Comparison of ENCODE assay signal across 8 cellular contexts in the genomic region with DNA sequence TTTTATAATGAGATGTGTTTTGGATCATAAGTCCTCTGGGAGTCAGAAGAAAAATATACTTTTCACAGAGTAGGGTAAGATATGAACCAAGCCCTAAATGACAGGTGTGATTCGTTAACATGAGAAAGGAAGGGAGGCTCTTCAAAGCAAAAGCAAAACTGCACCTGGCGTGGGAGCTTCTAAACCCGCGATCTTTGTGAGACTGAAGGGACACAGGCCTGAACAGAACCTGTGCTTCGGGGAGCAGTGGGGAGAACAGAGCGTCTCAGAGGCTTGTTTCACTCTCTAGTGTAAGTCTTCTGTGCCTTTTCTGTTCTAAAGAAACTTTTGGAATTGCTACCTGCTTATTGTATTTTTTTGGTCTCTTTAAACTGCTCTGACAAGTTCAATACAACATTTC. TPM values are rescaled to one million over a fixed set of nuclear protein-coding genes. Genes with fewer than 3 reads are reported as not detected.
A peak's percentile ranks its signal among the peaks of the same experiment; 100 is the strongest.
DNase-seq lines count a peak whose midpoint lies in the region; ATAC-seq, FAIRE-seq and TF ChIP-seq lines count a peak whose summit lies in the region.

No MANE protein-coding gene starts in this region.

- H3K27ac Mint-ChIP-seq in activated CD8-positive, alpha-beta memory T cell treated with anti-CD3 and anti-CD28 coated beads, Interleukin-2, amount 10 ng/mL, durations not matched to agents 7 days and 5 days, result peak overlapping the region; percentile 75

- no peak for FAIRE-seq in RCC 7860 (lab: Jason Lieb, UNC)

- peaks cover 5% of the 10 kb centered on the region for H3K4me1 Mint-ChIP-seq in activated CD8-positive, alpha-beta memory T cell treated with anti-CD3 and anti-CD28 coated beads, Interleukin-2, amount 10 ng/mL, durations not matched to agents 7 days and 5 days

- no peaks in the 10 kb centered on the region for H3K36me3 Mint-ChIP-seq in activated CD8-positive, alpha-beta memory T cell treated with anti-CD3 and anti-CD28 coated beads, Interleukin-2, amount 10 ng/mL, durations not matched to agents 7 days and 5 days

- H3K9me3 Mint-ChIP-seq in activated CD8-positive, alpha-beta memory T cell treated with anti-CD3 and anti-CD28 coated beads, Interleukin-2, amount 10 ng/mL, durations not matched to agents 7 days and 5 days (ENCODE audit: low read depth), result no peaks in the 10 kb centered on the region

- peak; percentile 71 for DNase-seq in activated CD8-positive, alpha-beta memory T cell treated with anti-CD3 and anti-CD28 coated beads, Interleukin-2, amount 10 ng/mL, durations not matched to agents 7 days and 5 days
- no peak for DNase-seq in activated CD8-positive, alpha-beta memory T cell treated with anti-CD3 and anti-CD28 coated beads, Interleukin-2, amount 50 U/mL, for 4 hours
- DNase-seq in NCI-H187 (lab: John Stamatoyannopoulos, UW) (peak; percentile 26 to 43), RCC 7860 (ENCODE audit: low spot score) (no peak), retina (no peak)
- peak; percentile 46 for DNase-seq in stimulated activated CD4-positive, alpha-beta T cell treated with anti-CD3 and anti-CD28 coated beads, Interleukin-1b, Interleukin-23, amount 100 ng/mL, for 48 hours

- peak overlapping the region; percentile 61 for H3K4me3 Mint-ChIP-seq in activated CD8-positive, alpha-beta memory T cell treated with anti-CD3 and anti-CD28 coated beads, Interleukin-2, amount 10 ng/mL, durations not matched to agents 7 days and 5 days

- no peaks in the 10 kb centered on the region for H3K27me3 Mint-ChIP-seq in activated CD8-positive, alpha-beta memory T cell treated with anti-CD3 and anti-CD28 coated beads, Interleukin-2, amount 10 ng/mL, durations not matched to agents 7 days and 5 days

- ATAC-seq in activated CD8-positive, alpha-beta memory T cell treated with anti-CD3 and anti-CD28 coated beads, Interleukin-2, amount 10 ng/mL, durations not matched to agents 7 days and 5 days, result peak; percentile 90
- peak; percentile 98 for ATAC-seq in HG02623 (IDR thresholded peaks at IDR 0.05; ENCODE audit: unreplicated experiment)
- no peak for ATAC-seq in SK-N-SH treated with all-trans-retinoic acid at 6 μM for 48 hours

- CTCF ChIA-PET in activated CD8-positive, alpha-beta memory T cell treated with anti-CD3 and anti-CD28 coated beads, Interleukin-2, amount 10 ng/mL, durations not matched to agents 7 days and 5 days (lab: Charles Lee), result interaction anchor here (0.6 to 1.1 kb wide), 4 partner anchors 23 to 209 kb away, joined by 3 to 4 read pairs (median 4); no protein-coding TSS in a partner anchor

TF ChIP-seq in SK-N-SH treated with all-trans-retinoic acid at 6 μM for 48 hours, 23 proteins besides CTCF, POLR2A, EP300 and RAD21:
- no peak for TF ChIP-seq BACH2 (CRISPR knock-in tag; IDR thresholded peaks at IDR 0.05; ENCODE audit: borderline replicate concordance)
- no peak for TF ChIP-seq TOX (CRISPR knock-in tag; IDR thresholded peaks at IDR 0.05; ENCODE audit: borderline replicate concordance)
- TF ChIP-seq, protein P1, sequence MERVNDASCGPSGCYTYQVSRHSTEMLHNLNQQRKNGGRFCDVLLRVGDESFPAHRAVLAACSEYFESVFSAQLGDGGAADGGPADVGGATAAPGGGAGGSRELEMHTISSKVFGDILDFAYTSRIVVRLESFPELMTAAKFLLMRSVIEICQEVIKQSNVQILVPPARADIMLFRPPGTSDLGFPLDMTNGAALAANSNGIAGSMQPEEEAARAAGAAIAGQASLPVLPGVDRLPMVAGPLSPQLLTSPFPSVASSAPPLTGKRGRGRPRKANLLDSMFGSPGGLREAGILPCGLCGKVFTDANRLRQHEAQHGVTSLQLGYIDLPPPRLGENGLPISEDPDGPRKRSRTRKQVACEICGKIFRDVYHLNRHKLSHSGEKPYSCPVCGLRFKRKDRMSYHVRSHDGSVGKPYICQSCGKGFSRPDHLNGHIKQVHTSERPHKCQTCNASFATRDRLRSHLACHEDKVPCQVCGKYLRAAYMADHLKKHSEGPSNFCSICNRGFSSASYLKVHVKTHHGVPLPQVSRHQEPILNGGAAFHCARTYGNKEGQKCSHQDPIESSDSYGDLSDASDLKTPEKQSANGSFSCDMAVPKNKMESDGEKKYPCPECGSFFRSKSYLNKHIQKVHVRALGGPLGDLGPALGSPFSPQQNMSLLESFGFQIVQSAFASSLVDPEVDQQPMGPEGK (CRISPR knock-in tag; IDR thresholded peaks at IDR 0.05; ENCODE audit: borderline replicate concordance), result no peak
- TF ChIP-seq ARNTL (CRISPR knock-in tag; IDR thresholded peaks at IDR 0.05; ENCODE audit: borderline replicate concordance, low read depth), result no peak
- no peak for TF ChIP-seq ZNF565 (CRISPR knock-in tag; conservative IDR thresholded peaks at IDR 0.05; ENCODE audit: low read depth)
- no peak for TF ChIP-seq ZFP30 (CRISPR knock-in tag; IDR thresholded peaks at IDR 0.05)
- TF ChIP-seq PPARA (CRISPR knock-in tag; IDR thresholded peaks at IDR 0.05; ENCODE audit: borderline replicate concordance), result no peak

RNA-seq across cellular contexts. Expression of gene CYP4V2, which starts 30.2 kb away (rescaled TPM):
- 10 to 100 TPM; 10.3 to 14.6 TPM for total RNA-seq in activated CD8-positive, alpha-beta memory T cell treated with anti-CD3 and anti-CD28 coated beads, Interleukin-2, amount 10 ng/mL, durations not matched to agents 7 days and 5 days

RNA-seq across cellular contexts. Expression of gene FAM149A, which starts 56.6 kb away (rescaled TPM):
- 1 to 10 TPM; 1.2 TPM for total RNA-seq in activated CD8-positive, alpha-beta memory T cell treated with anti-CD3 and anti-CD28 coated beads, Interleukin-2, amount 10 ng/mL, durations not matched to agents 7 days and 5 days

Comparison
In these comparisons a context has a peak if more than half of its experiments do, and no peak if none do; other contexts are left out.
1. DNase-seq: peak in activated CD8-positive, alpha-beta memory T cell treated with anti-CD3 and anti-CD28 coated beads, Interleukin-2, amount 10 ng/mL, durations not matched to agents 7 days and 5 days (single experiment), NCI-H187 (2 of 2) and stimulated activated CD4-positive, alpha-beta T cell treated with anti-CD3 and anti-CD28 coated beads, Interleukin-1b, Interleukin-23, amount 100 ng/mL, for 48 hours (single experiment); none in activated CD8-positive, alpha-beta memory T cell treated with anti-CD3 and anti-CD28 coated beads, Interleukin-2, amount 50 U/mL, for 4 hours (single experiment), RCC 7860 (single experiment) and retina (single experiment).